In genomic region chr11:118896472-118896913, GRCh38 we compare ENCODE assay signal across 14 cellular contexts. TPM values are rescaled to one million over a fixed set of nuclear protein-coding genes. Genes with fewer than 3 reads are reported as not detected.
DNase-seq lines count a peak whose midpoint lies in the region; ATAC-seq, FAIRE-seq and TF ChIP-seq lines count a peak whose summit lies in the region.
"Had no signal": no experiment of that assay in that cellular context is flagged by ENCODE, and none has a peak within 500 bp of the region (broad histone marks: within the 10 kb centered on the region; RNA-seq: fewer than 3 reads in every experiment).

No MANE protein-coding gene starts in this region.

- in situ Hi-C loops in transverse colon (cut with MboI; ENCODE audit: low pct_ligation_motif_present in 1 of 4, low pct_unique_long_range_greater_than_20kb in 1 of 4, low sequenced_read_pairs in 3 of 4), result no loop called here

- CTCF ChIA-PET in RWPE1 (lab: Yijun Ruan, JAX) (no interaction called here), Calu3 (lab: Charles Lee) (no interaction called here)

- H3K36me3 Mint-ChIP-seq in Calu3 (ENCODE audit: insufficient read depth, unreplicated experiment), result peaks cover 69% of the 10 kb centered on the region

- FAIRE-seq in kidney (lab: Jason Lieb, UNC), result no peak

- no peak overlapping the region for H3K9ac ChIP-seq in kidney (ENCODE audit: low read length in 2 of 2)

- no peak for ATAC-seq in right cardiac atrium
- ATAC-seq in GM18867 (IDR thresholded peaks at IDR 0.05; ENCODE audit: unreplicated experiment), result no peak

- no peak overlapping the region for H3K27ac ChIP-seq in right cardiac atrium (ENCODE audit: low read length)
- H3K27ac ChIP-seq in RWPE1, result peak overlapping the region; percentile 63
- H3K27ac ChIP-seq in kidney (ENCODE audit: low read depth in 2 of 2, low read length in 2 of 2), result no peak overlapping the region
- H3K27ac ChIP-seq in transverse colon, result no peak overlapping the region

- H3K9me3 ChIP-seq in right cardiac atrium (ENCODE audit: control insufficient read depth, low read length), result no peaks in the 10 kb centered on the region
- H3K9me3 ChIP-seq in kidney (ENCODE audit: control insufficient read depth in 1 of 2, low read length in 2 of 2), result no peaks in the 10 kb centered on the region
- no peaks in the 10 kb centered on the region for H3K9me3 ChIP-seq in transverse colon

- WGBS in right cardiac atrium, result 68% methylated on average over 10 of the region's 10 CpGs
- WGBS in transverse colon (ENCODE audit: low coverage in 1 of 2), 2 donors, result 40 to 67% methylated on average over 2 to 10 of the region's 10 CpGs

- DNase-seq in right cardiac atrium, result peak in 2 of 3 donors; percentile 16 to 60
- no peak for DNase-seq in cardiac septum (ENCODE audit: low spot score)
- no peak for DNase-seq in RWPE1 (ENCODE audit: low spot score)
- DNase-seq in kidney, result peak; percentile 76
- DNase-seq in transverse colon, result peak; percentile 7
- no peak for DNase-seq in Calu3
- DNase-seq in AG20443 (ENCODE audit: low spot score), result no peak
- DNase-seq: cerebellar nuclear complex; NCI-H1105 treated with DMSO at 0.1 percent for 48 hours; stimulated activated CD4-positive, alpha-beta T cell treated with anti-CD3 and anti-CD28 coated beads, Interleukin-1b, Interleukin-23, amount 100 ng/mL, for 48 hours had no signal

- no peaks in the 10 kb centered on the region for H3K27me3 Mint-ChIP-seq in Calu3 (ENCODE audit: unreplicated experiment)

- no TSS peak for BruUV-seq in Calu3 (replicated peaks; lab: Mats Ljungman, UMichigan)

- TF ChIP-seq POLR2A in transverse colon (IDR thresholded peaks at IDR 0.05), result no peak

- H3K27me3 ChIP-seq in right cardiac atrium (ENCODE audit: control insufficient read depth, insufficient read depth) (no peaks in the 10 kb centered on the region), transverse colon (no peaks in the 10 kb centered on the region)

- POLR2A ChIA-PET in RWPE1 (lab: Yijun Ruan, JAX; ENCODE audit: low non-redundant PET), result no interaction called here

- no peak for TF ChIP-seq CTCF in RWPE1 (conservative IDR thresholded peaks at IDR 0.05; ENCODE audit: low read depth)
- TF ChIP-seq CTCF in kidney (IDR thresholded peaks at IDR 0.05; ENCODE audit: borderline replicate concordance, extremely low read depth, insufficient read depth), result no peak
- TF ChIP-seq CTCF in transverse colon (IDR thresholded peaks at IDR 0.05), result no peak
- TF ChIP-seq CTCF in Calu3 (IDR thresholded peaks at IDR 0.05; ENCODE audit: unreplicated experiment), result no peak

- H3K4me3 ChIP-seq in right cardiac atrium (ENCODE audit: low read length) (no peak overlapping the region), kidney (ENCODE audit: low read length in 2 of 2) (no peak overlapping the region), transverse colon (no peak overlapping the region)

- no peak overlapping the region for H3K4me3 Mint-ChIP-seq in Calu3 (ENCODE audit: low read depth, unreplicated experiment)
- H3K4me3 Mint-ChIP-seq: neural crest cell had no signal

- H3K36me3 ChIP-seq in kidney (ENCODE audit: control insufficient read depth in 1 of 2, insufficient read depth in 2 of 2, low read length in 2 of 2) (peaks cover 1 to 17% of the 10 kb centered on the region in 2 donors), transverse colon (peaks cover 0 to 3% (median under 1%) of the 10 kb centered on the region in 4 donors)

- H3K4me1 ChIP-seq in right cardiac atrium (ENCODE audit: control insufficient read depth, insufficient read depth, low read length) (no peaks in the 10 kb centered on the region), kidney (ENCODE audit: control insufficient read depth in 1 of 2, insufficient read depth in 1 of 2, low read depth in 1 of 2, low read length in 2 of 2) (no peaks in the 10 kb centered on the region), transverse colon (peaks cover 0 to 23% (median 3%) of the 10 kb centered on the region in 4 donors)

- H3K27ac Mint-ChIP-seq in Calu3 (ENCODE audit: unreplicated experiment), result no peak overlapping the region

- H3K9me3 Mint-ChIP-seq in Calu3 (ENCODE audit: low read depth, unreplicated experiment), result no peaks in the 10 kb centered on the region
- H3K9me3 Mint-ChIP-seq: neural crest cell had no signal

- H3K4me1 Mint-ChIP-seq in Calu3 (ENCODE audit: low read depth, unreplicated experiment), result peaks cover under 1% of the 10 kb centered on the region

- intact Hi-C loops in right cardiac atrium (cut with DNase I), result no loop called here
- intact Hi-C loops in cardiac septum (cut with DNase I), result no loop called here
- intact Hi-C loops in kidney (cut with DNase I), result no loop called here
- intact Hi-C loops in transverse colon (cut with DNase I; ENCODE audit: low total_unique reads), result no loop called here
- intact Hi-C loops in Calu3 (cut with micrococcal nuclease; ENCODE audit: unreplicated experiment), result no loop called here

- no peak for TF ChIP-seq EP300 in transverse colon (IDR thresholded peaks at IDR 0.05; ENCODE audit: low read depth)

RNA-seq across cellular contexts. Expression of gene CXCR5, which starts 12.8 kb away (rescaled TPM):
- total RNA-seq in right cardiac atrium, result not detected
- 0.34 TPM for polyA plus RNA-seq in right cardiac atrium
- total RNA-seq in cardiac septum, result not detected
- total RNA-seq in kidney, result 1.1 TPM
- not detected for polyA plus RNA-seq in kidney (ENCODE audit: insufficient read depth, low read depth, low replicate concordance)
- 1 to 10 TPM in 2 of 4 donors, not detected in 2; 2.5 to 4.1 TPM for total RNA-seq in transverse colon
- not detected in 2 replicates for total RNA-seq in Calu3 (2022)
- total RNA-seq: fibroblast of lung, neural crest cell had no signal
- polyA plus RNA-seq: fibroblast of lung had no signal

RNA-seq across cellular contexts. Expression of gene BCL9L, which starts 29.2 kb away (rescaled TPM):
- total RNA-seq in right cardiac atrium, result 10 to 100 TPM; 44.0 to 76.7 (median 54.6) TPM
- polyA plus RNA-seq in right cardiac atrium, result 29.9 TPM
- 41.4 TPM for total RNA-seq in cardiac septum
- total RNA-seq in kidney, result 57.5 TPM
- polyA plus RNA-seq in kidney (ENCODE audit: insufficient read depth, low read depth, low replicate concordance), result 5.0 TPM
- total RNA-seq in transverse colon, result 10 to 100 TPM; 15.9 to 23.9 (median 18.5) TPM
- 57.9 and 68.4 TPM in 2 replicates for total RNA-seq in Calu3 (2022)

RNA-seq across cellular contexts. Expression of gene UPK2, which starts 59.6 kb away (rescaled TPM):
- total RNA-seq in right cardiac atrium, result not detected
- not detected for polyA plus RNA-seq in right cardiac atrium
- not detected for total RNA-seq in cardiac septum
- total RNA-seq in kidney, result not detected
- polyA plus RNA-seq in kidney (ENCODE audit: insufficient read depth, low read depth, low replicate concordance), result not detected
- total RNA-seq in transverse colon, result not detected
- total RNA-seq in Calu3 (2022), result 3.5 and 5.2 TPM in 2 replicates
- total RNA-seq: fibroblast of lung, neural crest cell, subcutaneous adipose tissue had no signal
- polyA plus RNA-seq: fibroblast of lung had no signal

Comparison
In these comparisons a context has a peak if more than half of its experiments do, and no peak if none do; other contexts are left out.
1. DNase-seq: peak in right cardiac atrium (2 of 3), kidney (single experiment) and transverse colon (single experiment); none in cardiac septum (single experiment), RWPE1 (single experiment), Calu3 (single experiment) and AG20443 (single experiment).